Comparison of ENCODE assay signal across 31 cellular contexts in genomic region chr5:113405530-113405929, GRCh38. TPM values are rescaled to one million over a fixed set of nuclear protein-coding genes. Genes with fewer than 3 reads are reported as not detected.
"Had no signal": no experiment of that assay in that cellular context is flagged by ENCODE, and none has a peak within 500 bp of the region (broad histone marks: within the 10 kb centered on the region; RNA-seq: fewer than 3 reads in every experiment).

No MANE protein-coding gene starts in this region.

- H3K4me1 ChIP-seq: stomach, suprapubic skin, testis, thyroid gland, tibial artery, tibial nerve, transverse colon, upper lobe of left lung, upper lobe of right lung, uterus, vagina had no signal

- H3K36me3 ChIP-seq: stomach, suprapubic skin, thoracic aorta, thyroid gland, tibial artery, tibial nerve, transverse colon, upper lobe of left lung, upper lobe of right lung, uterus, vagina had no signal

- ATAC-seq: stimulated activated memory B cell treated with anti-CD40 and anti-IgM and Interleukin-4, amounts not matched to agents 10 μg/mL and 1 μg/mL and 100 μg/mL, for 72 hours; stimulated activated naive B cell treated with anti-CD40 and anti-IgM and Interleukin-4, amounts not matched to agents 10 μg/mL and 1 μg/mL and 100 μg/mL, for 72 hours; stimulated activated naive CD8-positive, alpha-beta T cell treated with anti-CD3 and anti-CD28 coated beads, Interleukin-15, amount 100 ng/mL, for 72 hours; stimulated activated naive CD8-positive, alpha-beta T cell treated with anti-CD3 and anti-CD28 coated beads, Interleukin-15, Interleukin-2, amounts not matched to agents 100 U/mL and 50 U/mL, for 24 hours; upper lobe of right lung had no signal

- H3K27me3 ChIP-seq: stomach, suprapubic skin, testis, thyroid gland, tibial artery, tibial nerve, transverse colon, upper lobe of left lung, upper lobe of right lung, uterus, vagina had no signal

- H3K9me3 Mint-ChIP-seq: stimulated activated effector memory CD8-positive, alpha-beta T cell treated with anti-CD3 and anti-CD28 coated beads, Interleukin-12 subunit alpha, Interleukin-12 subunit beta, amount 100 ng/mL, for 72 hours; stimulated activated memory B cell treated with anti-CD40 and anti-IgM and Interleukin-4, amounts not matched to agents 10 μg/mL and 1 μg/mL and 100 μg/mL, for 72 hours; stimulated activated naive B cell treated with anti-CD40 and anti-IgM and Interleukin-4, amounts not matched to agents 10 μg/mL and 1 μg/mL and 100 μg/mL, for 72 hours; stimulated activated naive CD8-positive, alpha-beta T cell treated with anti-CD3 and anti-CD28 coated beads, Interleukin-15, amount 100 ng/mL, for 72 hours; stimulated activated naive CD8-positive, alpha-beta T cell treated with anti-CD3 and anti-CD28 coated beads, Interleukin-15, Interleukin-2, amounts not matched to agents 100 ng/mL and 50 ng/mL, for 24 hours; type B pancreatic cell had no signal

- H3K36me3 Mint-ChIP-seq: stimulated activated effector memory CD8-positive, alpha-beta T cell treated with anti-CD3 and anti-CD28 coated beads, Interleukin-12 subunit alpha, Interleukin-12 subunit beta, amount 100 ng/mL, for 72 hours; stimulated activated memory B cell treated with anti-CD40 and anti-IgM and Interleukin-4, amounts not matched to agents 10 μg/mL and 1 μg/mL and 100 μg/mL, for 72 hours; stimulated activated naive B cell treated with anti-CD40 and anti-IgM and Interleukin-4, amounts not matched to agents 10 μg/mL and 1 μg/mL and 100 μg/mL, for 72 hours; type B pancreatic cell had no signal

- DNase-seq: stimulated activated CD4-positive, alpha-beta T cell treated with anti-CD3 and anti-CD28 coated beads, Interleukin-2, amount 100 ng/mL, for 48 hours; stimulated activated CD4-positive, alpha-beta T cell treated with anti-CD3 and anti-CD28 coated beads, Interleukin-4, amount 100 ng/mL, for 1 hour; stimulated activated CD4-positive, alpha-beta T cell treated with anti-CD3 and anti-CD28 coated beads, Interleukin-4, amount 100 ng/mL, for 24 hours; stimulated activated CD4-positive, alpha-beta T cell treated with anti-CD3 and anti-CD28 coated beads, Interleukin-4, amount 100 ng/mL, for 4 hours; stimulated activated CD8-positive, alpha-beta memory T cell treated with anti-CD3 and anti-CD28 coated beads, Interleukin-4, amount 100 ng/mL, for 48 hours; stimulated activated naive B cell treated with anti-CD40 and anti-IgM and Interleukin-4, amounts not matched to agents 10 μg/mL and 1 μg/mL and 100 μg/mL, for 72 hours; stimulated activated naive CD4-positive, alpha-beta T cell; stimulated activated naive CD4-positive, alpha-beta T cell treated with Interleukin-2 at 50 U/mL for 16 hours; stimulated activated naive CD8-positive, alpha-beta T cell treated with anti-CD3 and anti-CD28 coated beads, Interleukin-15, amount 100 ng/mL, for 72 hours; stimulated activated naive CD8-positive, alpha-beta T cell treated with anti-CD3 and anti-CD28 coated beads, Interleukin-15, Interleukin-2, amounts not matched to agents 100 U/mL and 50 U/mL, for 24 hours; stomach; substantia nigra; testis; thyroid gland; tibial artery; transverse colon; trophoblast cell; upper lobe of left lung; upper lobe of right lung; uterus had no signal

- H3K4me3 ChIP-seq: stomach, suprapubic skin, testis, thoracic aorta, thyroid gland, tibial artery, tibial nerve, transverse colon, upper lobe of left lung, upper lobe of right lung, uterus, vagina had no signal

- H3K4me1 Mint-ChIP-seq: stimulated activated effector memory CD8-positive, alpha-beta T cell treated with anti-CD3 and anti-CD28 coated beads, Interleukin-12 subunit alpha, Interleukin-12 subunit beta, amount 100 ng/mL, for 72 hours; stimulated activated memory B cell treated with anti-CD40 and anti-IgM and Interleukin-4, amounts not matched to agents 10 μg/mL and 1 μg/mL and 100 μg/mL, for 72 hours; stimulated activated naive B cell treated with anti-CD40 and anti-IgM and Interleukin-4, amounts not matched to agents 10 μg/mL and 1 μg/mL and 100 μg/mL, for 72 hours; stimulated activated naive CD8-positive, alpha-beta T cell treated with anti-CD3 and anti-CD28 coated beads, Interleukin-15, amount 100 ng/mL, for 72 hours had no signal

- H3K4me3 Mint-ChIP-seq: stimulated activated effector memory CD8-positive, alpha-beta T cell treated with anti-CD3 and anti-CD28 coated beads, Interleukin-12 subunit alpha, Interleukin-12 subunit beta, amount 100 ng/mL, for 72 hours; stimulated activated memory B cell treated with anti-CD40 and anti-IgM and Interleukin-4, amounts not matched to agents 10 μg/mL and 1 μg/mL and 100 μg/mL, for 72 hours; stimulated activated naive B cell treated with anti-CD40 and anti-IgM and Interleukin-4, amounts not matched to agents 10 μg/mL and 1 μg/mL and 100 μg/mL, for 72 hours; stimulated activated naive CD8-positive, alpha-beta T cell treated with anti-CD3 and anti-CD28 coated beads, Interleukin-15, amount 100 ng/mL, for 72 hours; stimulated activated naive CD8-positive, alpha-beta T cell treated with anti-CD3 and anti-CD28 coated beads, Interleukin-15, Interleukin-2, amounts not matched to agents 100 ng/mL and 50 ng/mL, for 24 hours; type B pancreatic cell had no signal

- H3K27me3 Mint-ChIP-seq: stimulated activated memory B cell treated with anti-CD40 and anti-IgM and Interleukin-4, amounts not matched to agents 10 μg/mL and 1 μg/mL and 100 μg/mL, for 72 hours; type B pancreatic cell had no signal

- H3K27ac Mint-ChIP-seq: stimulated activated effector memory CD8-positive, alpha-beta T cell treated with anti-CD3 and anti-CD28 coated beads, Interleukin-12 subunit alpha, Interleukin-12 subunit beta, amount 100 ng/mL, for 72 hours; stimulated activated memory B cell treated with anti-CD40 and anti-IgM and Interleukin-4, amounts not matched to agents 10 μg/mL and 1 μg/mL and 100 μg/mL, for 72 hours; stimulated activated naive B cell treated with anti-CD40 and anti-IgM and Interleukin-4, amounts not matched to agents 10 μg/mL and 1 μg/mL and 100 μg/mL, for 72 hours; stimulated activated naive CD8-positive, alpha-beta T cell treated with anti-CD3 and anti-CD28 coated beads, Interleukin-15, amount 100 ng/mL, for 72 hours; stimulated activated naive CD8-positive, alpha-beta T cell treated with anti-CD3 and anti-CD28 coated beads, Interleukin-15, Interleukin-2, amounts not matched to agents 100 ng/mL and 50 ng/mL, for 24 hours; type B pancreatic cell had no signal

- H3K27ac ChIP-seq: stomach, suprapubic skin, testis, thoracic aorta, thyroid gland, tibial artery, tibial nerve, transverse colon, upper lobe of left lung, upper lobe of right lung, uterus, vagina had no signal

RNA-seq across cellular contexts. Expression of gene TSSK1B, which starts 29.3 kb away (rescaled TPM):
- total RNA-seq: subcutaneous adipose tissue, temporal lobe, thoracic aorta, upper lobe of right lung had no signal
- polyA plus RNA-seq: stomach, urinary bladder had no signal
